ENCODE assay signal across 34 cellular contexts in genomic region chr18:6044319-6044718, GRCh38.
"Had no signal": no experiment of that assay in that cellular context is flagged by ENCODE, and none has a peak within 500 bp of the region (broad histone marks: within the 10 kb centered on the region; RNA-seq: fewer than 3 reads in every experiment).

No MANE protein-coding gene starts in this region.

- H3K36me3 ChIP-seq: adrenal gland, ascending aorta, brain microvascular endothelial cell, breast epithelium, cardiac muscle cell had no signal

- FAIRE-seq: astrocyte had no signal

- ATAC-seq: activated naive CD4-positive, alpha-beta T cell treated with anti-CD3 and anti-CD28 coated beads, Interleukin-2, amount 50 U/mL, for 72 hours; activated naive CD8-positive, alpha-beta T cell treated with anti-CD3 and anti-CD28 coated beads, Interleukin-2, amount 50 U/mL, for 24 hours; activated T-cell treated with anti-CD3 and anti-CD28 coated beads, Interleukin-2, amount 50 U/mL, for 4 hours; activated T-cell treated with anti-CD3 and anti-CD28 coated beads, Interleukin-2, amount 50 U/mL, for 72 hours; activated T-helper 17 cell treated with anti-CD3 and anti-CD28 coated beads, Interleukin-2, amount 50 U/mL, for 72 hours; body of pancreas had no signal

- H3K4me3 ChIP-seq: adrenal gland, ascending aorta, body of pancreas, breast epithelium, cardiac muscle cell had no signal

- H3K9me3 ChIP-seq: adrenal gland had no signal

- DNase-seq: activated effector memory CD4-positive, alpha-beta T cell treated with anti-CD3 and anti-CD28 coated beads, Interleukin-2, amount 50 U/mL, for 16 hours; activated effector memory CD4-positive, alpha-beta T cell treated with Interleukin-2 at 50 U/mL for 16 hours; activated gamma-delta T cell; activated gamma-delta T cell treated with Interleukin-2 at 50 U/mL for 16 hours; activated naive CD4-positive, alpha-beta T cell; activated naive CD4-positive, alpha-beta T cell treated with anti-CD3 and anti-CD28 coated beads for 36 hours; activated naive CD4-positive, alpha-beta T cell treated with anti-CD3 and anti-CD28 coated beads, Interleukin-2, amount 10 ng/mL, durations not matched to agents 7 days and 5 days; activated naive CD4-positive, alpha-beta T cell treated with anti-CD3 and anti-CD28 coated beads, Interleukin-2, amount 50 U/mL, for 16 hours; activated naive CD4-positive, alpha-beta T cell treated with Interleukin-2 at 50 U/mL for 16 hours; activated naive CD8-positive, alpha-beta T cell treated with anti-CD3 and anti-CD28 coated beads for 36 hours; activated naive CD8-positive, alpha-beta T cell treated with anti-CD3 and anti-CD28 coated beads, Interleukin-2, amount 10 ng/mL, durations not matched to agents 7 days and 5 days; activated naive CD8-positive, alpha-beta T cell treated with anti-CD3 and anti-CD28 coated beads, Interleukin-2, amount 50 U/mL, for 24 hours; activated T-cell treated with anti-CD3 and anti-CD28 coated beads for 4 hours; activated T-cell treated with anti-CD3 and anti-CD28 coated beads, Interleukin-2, amount 50 U/mL, for 1 hour; activated T-cell treated with anti-CD3 and anti-CD28 coated beads, Interleukin-2, amount 50 U/mL, for 24 hours; activated T-cell treated with anti-CD3 and anti-CD28 coated beads, Interleukin-2, amount 50 U/mL, for 4 hours; activated T-cell treated with anti-CD3 and anti-CD28 coated beads, Interleukin-2, amount 50 U/mL, for 48 hours; activated T-cell treated with anti-CD3 and anti-CD28 coated beads, Interleukin-2, amount 50 U/mL, for 72 hours; adrenal gland; amniotic stem cell; amygdala; anterior cingulate cortex; aorta; body of pancreas; brain microvascular endothelial cell; caudate nucleus; central memory CD4-positive, alpha-beta T cell; cerebellar nuclear complex had no signal

- H3K27me3 ChIP-seq: adrenal gland, ascending aorta, body of pancreas, brain microvascular endothelial cell, breast epithelium, cardiac muscle cell had no signal

- H3K4me1 ChIP-seq: adrenal gland, ascending aorta, body of pancreas, breast epithelium had no signal

- H3K27ac ChIP-seq: adrenal gland, ascending aorta, body of pancreas, brain microvascular endothelial cell, breast epithelium, cardiac muscle cell had no signal
